8 cellular contexts compared by ENCODE assay signal in genomic region chr14:53306267-53306721, GRCh38.
DNase-seq lines count a peak whose midpoint lies in the region; ATAC-seq, FAIRE-seq and TF ChIP-seq lines count a peak whose summit lies in the region.

No MANE protein-coding gene starts in this region.

- FAIRE-seq in A549 (lab: Jason Lieb, UNC) = no peak

- CTCF ChIA-PET in A549 (lab: Yijun Ruan, JAX) = interaction anchor here (0.8 to 5.3 kb wide), 19 partner anchors 11 to 1043 kb away, joined by 3 to 77 read pairs (median 4); no protein-coding TSS in a partner anchor

- WGBS in A549 (ENCODE audit: missing lambda C conversion rate) = 17% methylated on average over 11 of the region's 11 CpGs
- WGBS in right lobe of liver (ENCODE audit: insufficient coverage, low coverage, low lambda C conversion rate, missing lambda C conversion rate) = 9% methylated on average over 11 of the region's 11 CpGs

- TF ChIP-seq RAD21 in A549 (conservative IDR thresholded peaks at IDR 0.05 in 1 of 2, IDR thresholded peaks at IDR 0.05 in 1 of 2) = peak; percentile 89 to 92

- no peaks in the 10 kb centered on the region for H3K36me3 ChIP-seq in right lobe of liver

- H3K9me3 ChIP-seq in A549 (no peaks in the 10 kb centered on the region), right lobe of liver (no peaks in the 10 kb centered on the region)

- H3K4me3 ChIP-seq in A549 (peak overlapping the region; percentile 29), right lobe of liver (peak overlapping the region in 1 of 3 donors; percentile 17)

- ATAC-seq in A549 (peak; percentile 70 to 88; a peak in 5 of 6 replicates), right lobe of liver (peak; percentile 79 to 95 (median 84))

- no peaks in the 10 kb centered on the region for H3K4me1 ChIP-seq in A549
- no peaks in the 10 kb centered on the region for H3K4me1 ChIP-seq in right lobe of liver

- no peak for TF ChIP-seq EP300 in A549 (IDR thresholded peaks at IDR 0.05)

- H3K4me2 ChIP-seq in A549 = peak overlapping the region; percentile 60

- POLR2A ChIA-PET in A549 (lab: Yijun Ruan, JAX) = interaction anchor here (0.5 to 0.6 kb wide), 2 partner anchors 539 to 1083 kb away, joined by 4 to 9 read pairs; no protein-coding TSS in a partner anchor

- H3K27ac ChIP-seq in A549 = no peak overlapping the region
- H3K27ac ChIP-seq in right lobe of liver = no peak overlapping the region

- TF ChIP-seq POLR2A in A549 (IDR thresholded peaks at IDR 0.05; ENCODE audit: low read length) (no peak), right lobe of liver (IDR thresholded peaks at IDR 0.05) (no peak)

- intact Hi-C loops in right lobe of liver (cut with DNase I) (no loop called here), posterior vena cava (cut with DNase I) (no loop called here)

- peak; percentile 87 for TF ChIP-seq CTCF in A549 (IDR thresholded peaks at IDR 0.05)
- TF ChIP-seq CTCF in GM12874 (IDR thresholded peaks at IDR 0.05; ENCODE audit: insufficient read depth, low read depth, low read length) = peak; percentile 67
- TF ChIP-seq CTCF in right lobe of liver (IDR thresholded peaks at IDR 0.05) = peak; percentile 70 to 80 (median 77)

- H3K27me3 ChIP-seq in right lobe of liver = no peaks in the 10 kb centered on the region

- DNase-seq in A549 (ENCODE audit: low read depth in 1 of 2, low spot score in 1 of 2) (peak; percentile 47), NCI-H146 treated with DMSO at 0.1 percent for 48 hours (lab: John Stamatoyannopoulos, UW; ENCODE audit: unreplicated experiment) (peak; percentile 8), dermis microvascular lymphatic vessel endothelial cell (ENCODE audit: low read depth in 2 of 2) (peak; percentile 40 to 61), right lobe of liver (peak in 2 of 3 donors; percentile 28 to 52), posterior vena cava (ENCODE audit: low spot score) (no peak)
- peak; percentile 43 for DNase-seq in activated CD4-positive, CD25-positive, alpha-beta regulatory T cell treated with anti-CD3 and anti-CD28 coated beads, Interleukin-2, amount 50 U/mL, for 72 hours
- peak; percentile 5 to 28 (median 6) for DNase-seq in stimulated activated CD4-positive, alpha-beta T cell treated with anti-CD3 and anti-CD28 coated beads, TNF-alpha, amount 100 ng/mL, for 24 hours (ENCODE audit: low read depth in 3 of 3)

TF ChIP-seq in A549, 52 proteins besides CTCF, POLR2A, EP300 and RAD21:
- TF ChIP-seq SMC3 (IDR thresholded peaks at IDR 0.05) (peak; percentile 80), RFX5 (IDR thresholded peaks at IDR 0.05) (no peak), KDM5A (IDR thresholded peaks at IDR 0.05) (peak; percentile 69), HOXB13 (CRISPR knock-in tag; IDR thresholded peaks at IDR 0.05; ENCODE audit: low read depth) (no peak), RARB (CRISPR knock-in tag; IDR thresholded peaks at IDR 0.05) (no peak), FOXS1 (CRISPR knock-in tag; IDR thresholded peaks at IDR 0.05) (no peak), FOSL2 (IDR thresholded peaks at IDR 0.05) (no peak), FOSL2 (CRISPR knock-in tag; IDR thresholded peaks at IDR 0.05) (no peak), EHF (CRISPR knock-in tag; IDR thresholded peaks at IDR 0.05) (no peak), CBX2 (IDR thresholded peaks at IDR 0.05; ENCODE audit: borderline replicate concordance, low read depth) (no peak), PBX3 (IDR thresholded peaks at IDR 0.05) (no peak), GATA3 (IDR thresholded peaks at IDR 0.05; ENCODE audit: borderline replicate concordance) (no peak)
TF ChIP-seq in A549: peak in this region for 2.
